In the genomic region with DNA sequence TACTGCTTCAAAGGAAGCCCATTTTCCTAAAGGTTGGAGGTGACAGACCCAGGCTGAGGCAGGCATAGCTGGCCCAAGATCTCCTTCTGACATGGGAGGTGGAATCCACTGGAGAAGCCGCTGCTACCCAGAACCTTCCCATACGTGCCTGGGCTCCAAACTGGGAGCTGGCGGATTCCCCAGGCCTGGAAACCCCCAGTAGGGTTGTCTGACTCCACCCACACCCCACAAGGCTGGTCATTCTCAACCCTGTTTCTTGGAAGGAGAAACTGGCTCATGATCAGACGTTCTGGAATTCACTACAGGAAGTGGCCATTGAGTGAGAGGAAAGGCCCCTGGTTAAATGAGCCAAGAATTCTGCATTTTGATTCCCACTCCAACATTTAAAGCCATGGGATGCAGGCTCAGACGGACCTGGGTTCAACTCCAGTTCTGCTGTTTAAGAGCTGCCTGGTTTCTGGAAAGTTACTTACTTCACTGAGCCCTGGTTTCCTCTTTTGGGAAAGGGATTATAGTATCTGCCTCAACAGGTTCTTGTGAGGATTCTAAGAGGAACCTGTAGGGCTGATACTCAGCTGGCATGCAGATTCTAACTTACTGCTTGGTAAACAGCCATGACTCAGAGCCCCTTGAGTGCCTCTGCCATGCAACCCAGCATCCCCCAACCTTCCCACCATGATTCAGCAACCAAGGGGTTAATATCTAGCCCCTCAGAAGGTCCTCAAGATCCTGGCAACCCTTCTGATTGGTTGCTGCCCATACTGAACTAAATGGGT, we compare ENCODE assay signal across 10 cellular contexts. TPM values are rescaled to one million over a fixed set of nuclear protein-coding genes. Genes with fewer than 3 reads are reported as not detected.
DNase-seq lines count a peak whose midpoint lies in the region; ATAC-seq and TF ChIP-seq lines count a peak whose summit lies in the region.
"Had no signal": no experiment of that assay in that cellular context is flagged by ENCODE, and none has a peak within 500 bp of the region (broad histone marks: within the 10 kb centered on the region; RNA-seq: fewer than 3 reads in every experiment).

No MANE protein-coding gene starts in this region.

- H3K27ac Mint-ChIP-seq in osteocyte (ENCODE audit: unreplicated experiment): no peak overlapping the region

- no peaks in the 10 kb centered on the region for H3K27me3 Mint-ChIP-seq in osteocyte (ENCODE audit: unreplicated experiment)

- no peaks in the 10 kb centered on the region for H3K27me3 ChIP-seq in spleen (replicated peaks in 1 of 7)
- H3K27me3 ChIP-seq: ascending aorta had no signal

- no peak for TF ChIP-seq POLR2A in spleen (IDR thresholded peaks at IDR 0.05)

- WGBS in spleen, 5 donors: 39 to 57% (median 49%) methylated on average over 4 to 5 of the region's 5 CpGs

- TF ChIP-seq CTCF in HEK293 (tag by site-specific recombination; IDR thresholded peaks at IDR 0.05): no peak
- TF ChIP-seq CTCF in astrocyte of the cerebellum (IDR thresholded peaks at IDR 0.05; ENCODE audit: low read depth, low read length, missing control alignments): no peak
- TF ChIP-seq CTCF in spleen (IDR thresholded peaks at IDR 0.05 in 8 of 11, conservative IDR thresholded peaks at IDR 0.05 in 3 of 11): no peak
- no peak for TF ChIP-seq CTCF in osteocyte (IDR thresholded peaks at IDR 0.05)

- H3K36me3 Mint-ChIP-seq in osteocyte (ENCODE audit: unreplicated experiment): peaks cover 3% of the 10 kb centered on the region

- POLR2A ChIA-PET in HEK293 (lab: Yijun Ruan, JAX): no interaction called here

- DNase-seq in astrocyte of the cerebellum (ENCODE audit: low read depth): peak; percentile 96
- peak; percentile 76 for DNase-seq in glomerular visceral epithelial cell (ENCODE audit: extremely low spot score)
- DNase-seq in spleen: peak; percentile 41
- DNase-seq in DMS 273 (lab: John Stamatoyannopoulos, UW; ENCODE audit: unreplicated experiment): no peak
- DNase-seq in osteocyte (ENCODE audit: extremely low spot score, unreplicated experiment): no peak
- DNase-seq: NCI-H1105 had no signal

- H3K4me3 Mint-ChIP-seq in osteocyte (ENCODE audit: unreplicated experiment): no peak overlapping the region

- H3K9me3 ChIP-seq in HEK293 (ENCODE audit: control insufficient read depth, insufficient read depth, low read depth, low read length) (no peaks in the 10 kb centered on the region), spleen (no peaks in the 10 kb centered on the region)
- H3K9me3 ChIP-seq: ascending aorta had no signal

- H3K9me3 Mint-ChIP-seq in osteocyte (ENCODE audit: unreplicated experiment): no peaks in the 10 kb centered on the region

- in situ Hi-C loops in astrocyte of the cerebellum (cut with HindIII; ENCODE audit: low sequenced_read_pairs): no loop called here

- H3K27ac ChIP-seq in HEK293 (ENCODE audit: extremely low read depth, low read depth, low read length) (no peak overlapping the region), spleen (peak overlapping the region in 1 of 8 donors; percentile 6)
- H3K27ac ChIP-seq: ascending aorta had no signal

- CTCF ChIA-PET in HEK293 (lab: Yijun Ruan, JAX): interaction anchor here (0.6 to 1.2 kb wide), 2 partner anchors 30 to 363 kb away, joined by 5 read pairs; no protein-coding TSS in a partner anchor

- no peaks in the 10 kb centered on the region for H3K4me1 ChIP-seq in HEK293 (ENCODE audit: control insufficient read depth, insufficient read depth, low read length)
- peaks cover 21 to 55% (median 39%) of the 10 kb centered on the region in 6 donors for H3K4me1 ChIP-seq in spleen

- peaks cover 32% of the 10 kb centered on the region for H3K4me1 Mint-ChIP-seq in osteocyte (ENCODE audit: unreplicated experiment)

- intact Hi-C loops in spleen (cut with DNase I; ENCODE audit: low total_unique reads): no loop called here

- no peaks in the 10 kb centered on the region for H3K36me3 ChIP-seq in HEK293 (ENCODE audit: control insufficient read depth in 2 of 2, insufficient read depth in 1 of 2, low read length in 2 of 2)
- no peaks in the 10 kb centered on the region for H3K36me3 ChIP-seq in spleen
- H3K36me3 ChIP-seq: ascending aorta had no signal

- ATAC-seq in GM21786 (IDR thresholded peaks at IDR 0.05; ENCODE audit: unreplicated experiment) (no peak), HG02981 (IDR thresholded peaks at IDR 0.05; ENCODE audit: unreplicated experiment) (no peak)

- no peak overlapping the region for H3K4me3 ChIP-seq in HEK293 (ENCODE audit: low read depth, low read length)
- no peak overlapping the region for H3K4me3 ChIP-seq in astrocyte of the cerebellum (ENCODE audit: low read depth, low read length)
- H3K4me3 ChIP-seq in spleen: no peak overlapping the region
- H3K4me3 ChIP-seq: ascending aorta had no signal

TF ChIP-seq in HEK293, 187 proteins besides CTCF, POLR2A, EP300 and RAD21:
- TF ChIP-seq ZNF350 (tag by site-specific recombination; IDR thresholded peaks at IDR 0.05) (no peak), SCRT2 (tag by site-specific recombination; IDR thresholded peaks at IDR 0.05) (peak; percentile 52), ZNF768 (tag by site-specific recombination; IDR thresholded peaks at IDR 0.05) (no peak)

RNA-seq across cellular contexts. Expression of a gene that starts 19.4 kb away (rescaled TPM):
- total RNA-seq in spleen (10 to 100 TPM in 6 of 7 donors, 1 to 10 TPM in 1; 9.4 to 18.6 (median 13.1) TPM), osteocyte (84.0 and 84.1 TPM in 2 replicates)
- polyA plus RNA-seq in spleen: 1 to 10 TPM; 1.1 to 5.7 (median 1.8) TPM

Comparison
In these comparisons a context has a peak if more than half of its experiments do, and no peak if none do; other contexts are left out.
1. DNase-seq: peak in astrocyte of the cerebellum (single experiment), glomerular visceral epithelial cell (single experiment) and spleen (single experiment); none in DMS 273 (single experiment) and osteocyte (single experiment).